In the genomic region with DNA sequence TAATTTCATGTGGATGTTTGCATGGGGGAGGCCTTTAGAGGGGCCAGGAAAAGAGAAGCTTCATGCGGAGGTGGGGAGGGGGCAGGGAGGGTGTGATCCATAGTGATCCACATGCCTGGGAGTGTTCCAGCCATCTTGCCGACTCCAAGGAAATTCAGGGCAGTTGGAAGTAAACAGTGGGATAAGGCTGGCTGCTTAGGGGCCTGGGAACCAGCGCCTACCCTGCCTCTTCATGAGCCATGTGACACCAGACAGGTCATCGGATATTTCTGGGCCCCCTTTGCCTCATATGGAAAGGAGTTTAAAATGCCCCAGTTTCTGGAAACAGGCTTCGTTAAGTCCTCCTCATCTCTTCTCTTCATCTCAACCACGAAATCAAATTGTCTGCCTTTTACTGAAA, we compare ENCODE assay signal across 23 cellular contexts.
DNase-seq lines count a peak whose midpoint lies in the region; ATAC-seq, FAIRE-seq and TF ChIP-seq lines count a peak whose summit lies in the region.
"Had no signal": no experiment of that assay in that cellular context is flagged by ENCODE, and none has a peak within 500 bp of the region (broad histone marks: within the 10 kb centered on the region; RNA-seq: fewer than 3 reads in every experiment).

No MANE protein-coding gene starts in this region.

- H3K4me2 ChIP-seq in DND-41 (ENCODE audit: insufficient read depth, low read length) (no peak overlapping the region), neuronal stem cell (ENCODE audit: insufficient read depth, low read length, poor library complexity, severe bottlenecking) (no peak overlapping the region)
- H3K4me2 ChIP-seq: A549, BLaER1 had no signal

- H3K18ac ChIP-seq in neuronal stem cell (ENCODE audit: low read length) = peak overlapping the region; percentile 18

- no peaks in the 10 kb centered on the region for H3K79me2 ChIP-seq in DND-41 (ENCODE audit: insufficient read depth, low read length)

- no CpG with 5 or more reads among the region's 6 CpGs for WGBS in neuronal stem cell (ENCODE audit: extremely low coverage in 2 of 2, insufficient read length in 2 of 2, insufficient replicate concordance in 1 of 2), 2 donors

- ATAC-seq in DND-41 (ENCODE audit: insufficient read depth, low read depth) (no peak), left ventricle myocardium superior (no peak)
- ATAC-seq: A549, GM12878 had no signal

- H3K79me1 ChIP-seq in neuronal stem cell (ENCODE audit: low read depth, low read length) = no peaks in the 10 kb centered on the region

- H4K20me1 ChIP-seq in DND-41 (ENCODE audit: insufficient read depth, low read length) = no peaks in the 10 kb centered on the region
- H4K20me1 ChIP-seq: BLaER1 had no signal

- TF ChIP-seq CTCF in DND-41 (IDR thresholded peaks at IDR 0.05; ENCODE audit: borderline replicate concordance, extremely low read depth, low read length, poor library complexity, severe bottlenecking) = no peak
- no peak for TF ChIP-seq CTCF in kidney (IDR thresholded peaks at IDR 0.05; ENCODE audit: borderline replicate concordance, extremely low read depth, insufficient read depth)
- no peak for TF ChIP-seq CTCF in GM10266 (IDR thresholded peaks at IDR 0.05; ENCODE audit: control insufficient read depth, insufficient read depth, low read depth, missing control alignments)

- no peak overlapping the region for H2BK120ac ChIP-seq in neuronal stem cell (ENCODE audit: low read depth, low read length)

- no peak for FAIRE-seq in kidney (lab: Jason Lieb, UNC)
- FAIRE-seq: A549, G401.6, GM12878, GM12892, GM18507 had no signal

- no peak overlapping the region for H3K4ac ChIP-seq in neuronal stem cell (ENCODE audit: low read length)

- intact Hi-C loops in kidney (cut with DNase I) (no loop called here), left ventricle myocardium superior (cut with micrococcal nuclease) (no loop called here)

- no peak overlapping the region for H3K27ac ChIP-seq in DND-41 (ENCODE audit: low read length)
- no peak overlapping the region for H3K27ac ChIP-seq in kidney (ENCODE audit: low read depth in 2 of 2, low read length in 2 of 2)
- no peak overlapping the region for H3K27ac ChIP-seq in neuronal stem cell (replicated peaks; ENCODE audit: low read length)
- H3K27ac ChIP-seq: 22Rv1, A549, BLaER1 had no signal

- no peak overlapping the region for H2BK12ac ChIP-seq in neuronal stem cell (ENCODE audit: low read length)

- no peaks in the 10 kb centered on the region; the same call in 1 of the 2 replicates for H3K4me1 ChIP-seq in DND-41 (ENCODE audit: insufficient read depth, low read length)
- no peaks in the 10 kb centered on the region for H3K4me1 ChIP-seq in kidney (ENCODE audit: control insufficient read depth in 1 of 2, insufficient read depth in 1 of 2, low read depth in 1 of 2, low read length in 2 of 2)
- H3K4me1 ChIP-seq in neuronal stem cell (ENCODE audit: control insufficient read depth in 2 of 2, insufficient read depth in 1 of 2, low read depth in 1 of 2, low read length in 2 of 2) = peaks cover 0 to 1% of the 10 kb centered on the region in 2 donors
- H3K4me1 ChIP-seq: A549, BE2C, BLaER1 had no signal

- no peak overlapping the region for H2AK5ac ChIP-seq in neuronal stem cell (ENCODE audit: low read depth, low read length)

- H2BK15ac ChIP-seq in neuronal stem cell (ENCODE audit: low read length) = no peak overlapping the region

- H3K27me3 ChIP-seq in DND-41 (ENCODE audit: insufficient read depth, low read length, poor library complexity) (no peaks in the 10 kb centered on the region), neuronal stem cell (ENCODE audit: control insufficient read depth in 3 of 3, insufficient read depth in 3 of 3, low read depth in 1 of 3, low read length in 3 of 3) (no peaks in the 10 kb centered on the region)
- H3K27me3 ChIP-seq: BE2C, BLaER1 had no signal

- no peak for DNase-seq in DND-41
- DNase-seq in kidney = peak; percentile 53
- DNase-seq in neuronal stem cell (ENCODE audit: low spot score) = no peak
- DNase-seq in left ventricle myocardium superior = no peak
- no peak for DNase-seq in GM10266 (ENCODE audit: extremely low spot score)
- DNase-seq: BE2C; C1 segment of cervical spinal cord; CD4-positive, alpha-beta memory T cell; CD4-positive, CD25-positive, alpha-beta regulatory T cell; CD8-positive, alpha-beta memory T cell; COR-L47; DMS 273 treated with DMSO at 0.1 percent for 48 hours; DMS153; DMS53; DMS79; GF-D8 had no signal

- H4K8ac ChIP-seq in neuronal stem cell (ENCODE audit: low read depth, low read length) = peak overlapping the region; percentile 49

- H4K91ac ChIP-seq in neuronal stem cell (ENCODE audit: low read depth, low read length, poor library complexity) = no peak overlapping the region

- no peaks in the 10 kb centered on the region for H3K36me3 ChIP-seq in DND-41 (ENCODE audit: insufficient read depth, low read length)
- no peaks in the 10 kb centered on the region for H3K36me3 ChIP-seq in kidney (ENCODE audit: control insufficient read depth in 1 of 2, insufficient read depth in 2 of 2, low read length in 2 of 2)
- H3K36me3 ChIP-seq in neuronal stem cell (replicated peaks in 1 of 2; ENCODE audit: control insufficient read depth in 2 of 2, insufficient read depth in 2 of 2, low read length in 2 of 2) = no peaks in the 10 kb centered on the region
- H3K36me3 ChIP-seq: BE2C, BLaER1 had no signal

- H3K4me3 ChIP-seq in DND-41 (ENCODE audit: low read depth in 1 of 2, low read length in 2 of 2) (no peak overlapping the region), kidney (ENCODE audit: low read length in 2 of 2) (no peak overlapping the region), neuronal stem cell (ENCODE audit: low read length in 2 of 2) (no peak overlapping the region)
- H3K4me3 ChIP-seq: A549, BLaER1, GM12878 had no signal

- no peak overlapping the region for H3K14ac ChIP-seq in neuronal stem cell (ENCODE audit: low read length)

- H3K23ac ChIP-seq in neuronal stem cell (ENCODE audit: low read depth, low read length, poor library complexity) = no peak overlapping the region

- H2AFZ ChIP-seq in DND-41 (ENCODE audit: low read depth, low read length) (0 out of 2 replicates have a peak overlapping the region, but pooled peaks have one; percentile 3), neuronal stem cell (ENCODE audit: low read length) (no peak overlapping the region)

- no peak overlapping the region for H2BK5ac ChIP-seq in neuronal stem cell (ENCODE audit: low read length)

- H3K9me3 ChIP-seq in DND-41 (ENCODE audit: insufficient read depth, low read length, severe bottlenecking) = no peaks in the 10 kb centered on the region
- no peaks in the 10 kb centered on the region for H3K9me3 ChIP-seq in kidney (ENCODE audit: control insufficient read depth in 1 of 2, low read length in 2 of 2)
- peaks cover 0 to 2% of the 10 kb centered on the region in 2 donors for H3K9me3 ChIP-seq in neuronal stem cell (replicated peaks in 1 of 2; ENCODE audit: control insufficient read depth in 2 of 2, insufficient read depth in 1 of 2, low read depth in 1 of 2, low read length in 2 of 2)
- H3K9me3 ChIP-seq: A549, BE2C, BLaER1 had no signal

- H3K9ac ChIP-seq in DND-41 (ENCODE audit: low read depth, low read length) (no peak overlapping the region), kidney (ENCODE audit: low read length in 2 of 2) (no peak overlapping the region), neuronal stem cell (ENCODE audit: low read depth, low read length, poor library complexity) (no peak overlapping the region)
- H3K9ac ChIP-seq: BLaER1 had no signal
